In the genomic region with DNA sequence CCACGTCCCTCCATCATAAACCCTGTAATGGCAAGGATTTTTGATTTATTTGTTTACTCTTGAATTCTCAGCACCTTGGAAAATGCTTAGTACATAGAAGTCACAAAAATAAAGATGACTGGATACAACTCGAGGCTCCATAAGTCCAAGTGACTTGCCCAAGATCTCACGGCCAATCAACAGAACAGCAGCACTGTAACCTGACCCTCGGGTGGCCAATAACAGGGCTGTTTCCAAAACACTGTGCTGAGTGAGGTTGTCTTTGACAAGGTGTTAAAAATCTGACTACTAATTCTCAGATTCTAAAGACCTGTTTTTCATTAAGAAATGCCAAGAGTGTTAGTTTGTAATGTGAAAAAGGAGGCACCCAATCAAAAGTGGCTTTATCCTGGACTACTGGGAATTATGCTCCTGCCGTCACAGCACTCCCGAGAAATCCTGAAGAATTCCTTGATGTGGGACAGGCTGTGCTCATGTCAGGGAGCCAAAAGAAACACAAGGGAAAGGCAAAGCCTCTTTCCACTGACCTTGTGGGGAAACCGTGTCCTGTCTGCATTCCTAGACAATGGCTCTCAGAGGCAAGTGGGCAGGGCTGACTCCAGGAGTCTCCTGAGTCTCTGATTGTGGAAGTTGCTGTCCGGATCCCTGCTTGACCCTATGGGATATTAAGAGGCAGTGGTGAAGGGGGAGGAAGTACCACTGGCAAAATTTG, we compare ENCODE assay signal across 14 cellular contexts.
DNase-seq lines count a peak whose midpoint lies in the region; ATAC-seq and TF ChIP-seq lines count a peak whose summit lies in the region.
"Had no signal": no experiment of that assay in that cellular context is flagged by ENCODE, and none has a peak within 500 bp of the region (broad histone marks: within the 10 kb centered on the region; RNA-seq: fewer than 3 reads in every experiment).

No MANE protein-coding gene starts in this region.

- WGBS in trophoblast cell (ENCODE audit: extremely low coverage, insufficient coverage, insufficient read length) = no CpG with 5 or more reads among the region's 8 CpGs
- WGBS in lower leg skin, 2 donors = 62 to 63% methylated on average over 8 of the region's 8 CpGs

- no peak overlapping the region for H3K18ac ChIP-seq in trophoblast cell (ENCODE audit: low read length)

- CTCF ChIA-PET in PC-3 (lab: Charles Lee) = no interaction called here

- no peak overlapping the region for H3K14ac ChIP-seq in trophoblast cell (ENCODE audit: low read length)

- H3K27ac Mint-ChIP-seq in chondrocyte (ENCODE audit: unreplicated experiment) = peak overlapping the region; percentile 85
- H3K27ac Mint-ChIP-seq: activated naive CD4-positive, alpha-beta T cell treated with anti-CD3 and anti-CD28 coated beads for 36 hours had no signal

- H3K4me3 Mint-ChIP-seq in chondrocyte (ENCODE audit: unreplicated experiment) = peak overlapping the region; percentile 17
- H3K4me3 Mint-ChIP-seq: activated naive CD4-positive, alpha-beta T cell treated with anti-CD3 and anti-CD28 coated beads for 36 hours had no signal

- no peaks in the 10 kb centered on the region for H3K27me3 Mint-ChIP-seq in chondrocyte (ENCODE audit: low read depth)

- no peaks in the 10 kb centered on the region for H3F3A ChIP-seq in PC-3 (ENCODE audit: low read length, unreplicated experiment)

- H3K36me3 ChIP-seq in right atrium auricular region (no peaks in the 10 kb centered on the region), trophoblast cell (ENCODE audit: control insufficient read depth in 1 of 2, insufficient read depth in 2 of 2, low read length in 2 of 2) (no peaks in the 10 kb centered on the region), PC-3 (ENCODE audit: low read depth, low read length) (no peaks in the 10 kb centered on the region)
- H3K36me3 ChIP-seq: colonic mucosa, transverse colon, WERI-Rb-1 had no signal

- H3K4me2 ChIP-seq in trophoblast cell (ENCODE audit: low read length) = no peak overlapping the region
- H3K4me2 ChIP-seq in PC-3 (ENCODE audit: low read length) = no peak overlapping the region

- no peak overlapping the region for H4K12ac ChIP-seq in trophoblast cell (ENCODE audit: low read depth, low read length)

- H3K9me3 ChIP-seq in right atrium auricular region (no peaks in the 10 kb centered on the region), trophoblast cell (ENCODE audit: insufficient read depth, low read depth, low read length) (no peaks in the 10 kb centered on the region), PC-3 (ENCODE audit: low read length) (no peaks in the 10 kb centered on the region)
- H3K9me3 ChIP-seq: colonic mucosa, transverse colon had no signal

- H3K23ac ChIP-seq in trophoblast cell (ENCODE audit: low read length) = no peak overlapping the region

- H4K8ac ChIP-seq in trophoblast cell (ENCODE audit: low read depth, low read length) = no peak overlapping the region

- POLR2A ChIA-PET in PC-3 (lab: Charles Lee; ENCODE audit: unreplicated experiment) = no interaction called here

- no peak for TF ChIP-seq POLR2A in lower leg skin (IDR thresholded peaks at IDR 0.05)

- peak overlapping the region; percentile 13 to 34 for H3K27ac ChIP-seq in right atrium auricular region
- no peak overlapping the region for H3K27ac ChIP-seq in trophoblast cell (ENCODE audit: low read depth, low read length)
- H3K27ac ChIP-seq in PC-3 (ENCODE audit: low read length) = no peak overlapping the region
- H3K27ac ChIP-seq: colonic mucosa, transverse colon, WERI-Rb-1 had no signal

- H2BK12ac ChIP-seq in trophoblast cell (ENCODE audit: low read length) = no peak overlapping the region

- no peak overlapping the region for H2AFZ ChIP-seq in trophoblast cell (ENCODE audit: insufficient read depth, low read length, poor library complexity)
- no peak overlapping the region for H2AFZ ChIP-seq in PC-3 (ENCODE audit: low read length)

- H4K91ac ChIP-seq in trophoblast cell (ENCODE audit: low read depth, low read length) = no peak overlapping the region

- no peaks in the 10 kb centered on the region for H3K27me3 ChIP-seq in right atrium auricular region
- no peaks in the 10 kb centered on the region for H3K27me3 ChIP-seq in trophoblast cell (ENCODE audit: insufficient read depth, low read length)
- peaks cover 65% of the 10 kb centered on the region for H3K27me3 ChIP-seq in PC-3 (ENCODE audit: low read length)
- H3K27me3 ChIP-seq: colonic mucosa, transverse colon had no signal

- H2BK5ac ChIP-seq in trophoblast cell (ENCODE audit: low read depth, low read length, poor library complexity) = no peak overlapping the region

- H3K9ac ChIP-seq in trophoblast cell (ENCODE audit: low read length) = no peak overlapping the region
- H3K9ac ChIP-seq in PC-3 (ENCODE audit: low read length) = no peak overlapping the region

- H3K4me1 ChIP-seq in right atrium auricular region = peaks cover 0 to 11% of the 10 kb centered on the region in 2 donors
- no peaks in the 10 kb centered on the region for H3K4me1 ChIP-seq in trophoblast cell (ENCODE audit: control insufficient read depth in 1 of 2, insufficient read depth in 2 of 2, low read length in 2 of 2)
- H3K4me1 ChIP-seq in PC-3 (ENCODE audit: insufficient read depth, low read length) = peaks cover 7% of the 10 kb centered on the region; the same call in 1 of the 2 replicates
- H3K4me1 ChIP-seq: colonic mucosa, transverse colon had no signal

- no peaks in the 10 kb centered on the region for H3K9me2 ChIP-seq in PC-3 (replicated peaks; ENCODE audit: low read length)

- no peak for ATAC-seq in PC-3

- intact Hi-C loops in lower leg skin (cut with DNase I; ENCODE audit: low total_unique reads) (no loop called here), PC-3 (cut with micrococcal nuclease) (no loop called here)

- no peak overlapping the region for H3K4ac ChIP-seq in trophoblast cell (ENCODE audit: low read depth, low read length)

- H3K9me3 Mint-ChIP-seq in chondrocyte (ENCODE audit: low read depth) = peaks cover 4% of the 10 kb centered on the region

- H3K4me1 Mint-ChIP-seq in chondrocyte (ENCODE audit: low read depth) = peaks cover 54% of the 10 kb centered on the region

- DNase-seq in Daoy (ENCODE audit: low read depth) (peak; percentile 37), chondrocyte (ENCODE audit: low spot score) (no peak), right atrium auricular region (ENCODE audit: low spot score) (peak; percentile 82), renal cortical epithelial cell (ENCODE audit: low read depth) (peak; percentile 78), trophoblast cell (no peak), lower leg skin (ENCODE audit: low spot score in 2 of 2) (no peak), PC-3 (no peak)
- no peak for DNase-seq in stimulated activated naive CD4-positive, alpha-beta T cell treated with Interleukin-2 at 50 U/mL for 16 hours (lab: John Stamatoyannopoulos, UW)
- DNase-seq: activated naive CD4-positive, alpha-beta T cell treated with anti-CD3 and anti-CD28 coated beads for 36 hours; colonic mucosa; NCI-H1105; NCI-H446 treated with DMSO at 0.1 percent for 48 hours; transverse colon; WERI-Rb-1 had no signal

- H3K79me2 ChIP-seq in trophoblast cell (ENCODE audit: control insufficient read depth, insufficient read depth, low read length, poor library complexity) (no peaks in the 10 kb centered on the region), PC-3 (ENCODE audit: low read length) (no peaks in the 10 kb centered on the region)

- no peaks in the 10 kb centered on the region for H3K36me3 Mint-ChIP-seq in chondrocyte (ENCODE audit: low read depth)

- H2AK5ac ChIP-seq in trophoblast cell (ENCODE audit: low read length) = no peak overlapping the region

- H2BK120ac ChIP-seq in trophoblast cell (ENCODE audit: insufficient read depth, low read length, poor library complexity) = no peak overlapping the region

- no peak overlapping the region for H3K4me3 ChIP-seq in right atrium auricular region
- no peak overlapping the region for H3K4me3 ChIP-seq in trophoblast cell (ENCODE audit: low read depth, low read length)
- H3K4me3 ChIP-seq in lower leg skin (ENCODE audit: low read depth, poor library complexity, severe bottlenecking) = no peak overlapping the region
- no peak overlapping the region for H3K4me3 ChIP-seq in PC-3 (ENCODE audit: low read length)
- H3K4me3 ChIP-seq: colonic mucosa, transverse colon had no signal

- no peaks in the 10 kb centered on the region for H4K20me1 ChIP-seq in PC-3 (ENCODE audit: low read length)

- no peak for TF ChIP-seq CTCF in chondrocyte (IDR thresholded peaks at IDR 0.05)
- TF ChIP-seq CTCF in right atrium auricular region (IDR thresholded peaks at IDR 0.05) = no peak
- no peak for TF ChIP-seq CTCF in lower leg skin (IDR thresholded peaks at IDR 0.05)
- no peak for TF ChIP-seq CTCF in PC-3 (conservative IDR thresholded peaks at IDR 0.05; ENCODE audit: low read depth, low read length)

- BruUV-seq in PC-3 (replicated peaks; lab: Mats Ljungman, UMichigan) = no TSS peak

- no peaks in the 10 kb centered on the region for H3K79me1 ChIP-seq in trophoblast cell (ENCODE audit: low read length)

Comparison
In these comparisons a context has a peak if more than half of its experiments do, and no peak if none do; other contexts are left out.
1. DNase-seq: peak in Daoy (single experiment), right atrium auricular region (single experiment) and renal cortical epithelial cell (single experiment); none in chondrocyte (single experiment), trophoblast cell (0 of 2), lower leg skin (0 of 2), stimulated activated naive CD4-positive, alpha-beta T cell treated with Interleukin-2 at 50 U/mL for 16 hours (single experiment) and PC-3 (single experiment).
2. H3K27ac ChIP-seq: peak in right atrium auricular region (2 of 2); none in trophoblast cell (single experiment) and PC-3 (single experiment).